8 cellular contexts compared by ENCODE assay signal in the genomic region with DNA sequence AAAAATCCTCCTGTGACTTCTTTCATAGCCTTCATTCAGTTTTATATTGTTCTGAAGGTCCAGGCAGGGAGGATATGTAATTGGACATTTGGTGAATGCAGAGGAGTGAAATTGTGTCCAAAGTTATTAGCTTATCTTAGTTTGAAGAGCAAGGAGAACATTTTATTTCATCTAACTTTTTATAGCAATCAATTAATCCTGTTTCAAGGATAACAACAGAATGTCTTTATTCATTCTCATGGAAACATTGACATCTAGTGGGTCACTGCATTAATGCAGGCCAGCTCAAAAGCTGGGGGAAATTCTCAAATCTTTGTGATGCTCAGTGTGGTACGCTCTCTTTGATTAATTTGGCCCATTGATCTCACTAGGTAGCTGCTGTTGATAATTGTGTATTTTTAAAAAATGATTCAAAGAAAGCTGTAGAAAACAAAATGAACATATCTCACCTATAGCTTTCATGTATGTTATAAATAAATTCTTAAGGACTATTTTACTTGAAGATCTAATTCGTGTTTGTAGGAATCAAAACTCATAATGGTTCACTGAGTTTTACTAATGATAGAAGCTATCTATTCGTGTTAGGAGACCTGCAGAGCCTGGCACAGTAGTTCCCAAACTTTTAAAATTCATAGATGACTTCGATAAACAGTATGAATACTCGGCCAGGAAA.
DNase-seq lines count a peak whose midpoint lies in the region; ATAC-seq and TF ChIP-seq lines count a peak whose summit lies in the region.

No MANE protein-coding gene starts in this region.

- peak overlapping the region; percentile 25 for H3K4me3 ChIP-seq in upper lobe of right lung

- ATAC-seq in HG03159 (IDR thresholded peaks at IDR 0.05; ENCODE audit: unreplicated experiment) (peak; percentile 61), left lobe of liver (peak; percentile 90), upper lobe of right lung (peak; percentile 81)

- intact Hi-C loops in upper lobe of right lung (cut with DNase I), result no loop called here

- H3K9me3 ChIP-seq in upper lobe of right lung, result no peaks in the 10 kb centered on the region

- DNase-seq in DMS79 treated with DMSO at 0.1 percent for 48 hours (lab: John Stamatoyannopoulos, UW), result peak; percentile 53
- peak; percentile 51 for DNase-seq in NCI-H748 (lab: John Stamatoyannopoulos, UW; ENCODE audit: unreplicated experiment)
- DNase-seq in cerebellar cortex (ENCODE audit: low spot score), result peak; percentile 83
- no peak for DNase-seq in left lobe of liver (ENCODE audit: low spot score)
- no peak for DNase-seq in upper lobe of right lung
- DNase-seq in activated CD8-positive, alpha-beta memory T cell treated with anti-CD3 and anti-CD28 coated beads for 24 hours, result no peak

- H3K36me3 ChIP-seq in upper lobe of right lung, result no peaks in the 10 kb centered on the region

- peaks cover 5% of the 10 kb centered on the region for H3K4me1 ChIP-seq in upper lobe of right lung

- TF ChIP-seq CTCF in 22Rv1 (IDR thresholded peaks at IDR 0.05) (peak; percentile 79), upper lobe of right lung (IDR thresholded peaks at IDR 0.05) (peak; percentile 87)

- no peaks in the 10 kb centered on the region for H3K27me3 ChIP-seq in upper lobe of right lung

- no peak overlapping the region; the same call in 1 of the 2 replicates for H3K27ac ChIP-seq in 22Rv1
- H3K27ac ChIP-seq in upper lobe of right lung, result no peak overlapping the region

Comparison
In these comparisons a context has a peak if more than half of its experiments do, and no peak if none do; other contexts are left out.
1. DNase-seq: peak in DMS79 treated with DMSO at 0.1 percent for 48 hours (single experiment), NCI-H748 (single experiment) and cerebellar cortex (single experiment); none in left lobe of liver (single experiment), upper lobe of right lung (single experiment) and activated CD8-positive, alpha-beta memory T cell treated with anti-CD3 and anti-CD28 coated beads for 24 hours (single experiment).
2. Peak in every context shown above with its lines, with median percentiles within 50 percentile points of each other: ATAC-seq.